19 cellular contexts compared by ENCODE assay signal in genomic region chr4:177293208-177294018, GRCh38. TPM values are rescaled to one million over a fixed set of nuclear protein-coding genes. Genes with fewer than 3 reads are reported as not detected.
DNase-seq lines count a peak whose midpoint lies in the region; ATAC-seq, FAIRE-seq and TF ChIP-seq lines count a peak whose summit lies in the region.
"Had no signal": no experiment of that assay in that cellular context is flagged by ENCODE, and none has a peak within 500 bp of the region (broad histone marks: within the 10 kb centered on the region; RNA-seq: fewer than 3 reads in every experiment).

No MANE protein-coding gene starts in this region.

- H3K4me3 Mint-ChIP-seq in neural progenitor cell: no peak overlapping the region
- H3K4me3 Mint-ChIP-seq: activated CD8-positive, alpha-beta memory T cell treated with anti-CD3 and anti-CD28 coated beads, Interleukin-2, amount 10 ng/mL, durations not matched to agents 7 days and 5 days; activated naive CD8-positive, alpha-beta T cell treated with anti-CD3 and anti-CD28 coated beads, Interleukin-2, amount 10 ng/mL, durations not matched to agents 7 days and 5 days; activated T-helper 17 cell treated with anti-CD3 and anti-CD28 coated beads, Interleukin-2, amount 50 U/mL, for 72 hours; stimulated activated naive CD8-positive, alpha-beta T cell treated with anti-CD3 and anti-CD28 coated beads, Interleukin-15, amount 100 ng/mL, for 72 hours had no signal

- 41 to 56% methylated on average over 5 of the region's 5 CpGs for WGBS in body of pancreas, 2 donors

- peaks cover 2% of the 10 kb centered on the region for H3K36me3 Mint-ChIP-seq in neural progenitor cell

- H3K27ac ChIP-seq in neural progenitor cell (no peak overlapping the region), body of pancreas (no peak overlapping the region)
- H3K27ac ChIP-seq: spleen, transverse colon had no signal

- no peaks in the 10 kb centered on the region for H3F3A ChIP-seq in neural progenitor cell (ENCODE audit: low read depth)

- H3K9me3 Mint-ChIP-seq in neural progenitor cell: peaks cover 14% of the 10 kb centered on the region
- H3K9me3 Mint-ChIP-seq: activated T-helper 17 cell treated with anti-CD3 and anti-CD28 coated beads, Interleukin-2, amount 50 U/mL, for 72 hours had no signal

- TF ChIP-seq POLR2A in body of pancreas (IDR thresholded peaks at IDR 0.05): no peak

- no peak for DNase-seq in HTR-8/SVneo (ENCODE audit: insufficient read length, low spot score)
- peak; percentile 20 for DNase-seq in SKM-1 treated with dmso at 0.1 percent for 144 hours (lab: John Stamatoyannopoulos, UW; ENCODE audit: unreplicated experiment)
- DNase-seq in neural progenitor cell (ENCODE audit: low spot score): no peak
- DNase-seq in body of pancreas: no peak
- DNase-seq in GM19240 (ENCODE audit: insufficient read length, low spot score): no peak
- DNase-seq in NCI-H82 treated with DMSO at 0.1 percent for 48 hours (lab: John Stamatoyannopoulos, UW; ENCODE audit: unreplicated experiment): no peak
- DNase-seq: activated CD8-positive, alpha-beta memory T cell treated with anti-CD3 and anti-CD28 coated beads, Interleukin-2, amount 10 ng/mL, durations not matched to agents 7 days and 5 days; activated naive CD8-positive, alpha-beta T cell treated with anti-CD3 and anti-CD28 coated beads, Interleukin-2, amount 10 ng/mL, durations not matched to agents 7 days and 5 days; cortex of kidney; MG63; NCI-H1694 treated with DMSO at 0.1 percent for 48 hours; NCI-H774; spleen; stimulated activated CD4-positive, alpha-beta T cell treated with anti-CD3 and anti-CD28 coated beads, Interleukin-4, amount 100 ng/mL, for 4 hours; stimulated activated naive CD8-positive, alpha-beta T cell treated with anti-CD3 and anti-CD28 coated beads, Interleukin-15, amount 100 ng/mL, for 72 hours; transverse colon had no signal

- no peaks in the 10 kb centered on the region for H3K79me2 ChIP-seq in neural progenitor cell (ENCODE audit: low read depth)

- H3K4me3 ChIP-seq in neural progenitor cell (no peak overlapping the region), body of pancreas (no peak overlapping the region)
- H3K4me3 ChIP-seq: MG63, spleen, transverse colon had no signal

- H3K9ac ChIP-seq in neural progenitor cell: no peak overlapping the region

- H4K20me1 ChIP-seq in neural progenitor cell (ENCODE audit: low read depth): no peaks in the 10 kb centered on the region

- H3K9me3 ChIP-seq in neural progenitor cell (ENCODE audit: low read depth): peaks cover under 1% of the 10 kb centered on the region
- peaks cover 0 to 6% (median 0%) of the 10 kb centered on the region in 3 donors for H3K9me3 ChIP-seq in body of pancreas

- peak; percentile 56 for ATAC-seq in GM18511 (IDR thresholded peaks at IDR 0.05; ENCODE audit: unreplicated experiment)
- ATAC-seq in body of pancreas: no peak
- ATAC-seq: activated CD8-positive, alpha-beta memory T cell treated with anti-CD3 and anti-CD28 coated beads, Interleukin-2, amount 10 ng/mL, durations not matched to agents 7 days and 5 days; activated T-helper 17 cell treated with anti-CD3 and anti-CD28 coated beads, Interleukin-2, amount 50 U/mL, for 72 hours; stimulated activated naive CD8-positive, alpha-beta T cell treated with anti-CD3 and anti-CD28 coated beads, Interleukin-15, amount 100 ng/mL, for 72 hours had no signal

- H3K4me1 ChIP-seq in neural progenitor cell (no peaks in the 10 kb centered on the region), body of pancreas (no peaks in the 10 kb centered on the region)
- H3K4me1 ChIP-seq: spleen, transverse colon had no signal

- H3K27ac Mint-ChIP-seq in neural progenitor cell: no peak overlapping the region
- H3K27ac Mint-ChIP-seq: activated CD8-positive, alpha-beta memory T cell treated with anti-CD3 and anti-CD28 coated beads, Interleukin-2, amount 10 ng/mL, durations not matched to agents 7 days and 5 days; activated naive CD8-positive, alpha-beta T cell treated with anti-CD3 and anti-CD28 coated beads, Interleukin-2, amount 10 ng/mL, durations not matched to agents 7 days and 5 days; activated T-helper 17 cell treated with anti-CD3 and anti-CD28 coated beads, Interleukin-2, amount 50 U/mL, for 72 hours; stimulated activated naive CD8-positive, alpha-beta T cell treated with anti-CD3 and anti-CD28 coated beads, Interleukin-15, amount 100 ng/mL, for 72 hours had no signal

- H3K4me1 Mint-ChIP-seq in neural progenitor cell: no peaks in the 10 kb centered on the region
- H3K4me1 Mint-ChIP-seq: activated CD8-positive, alpha-beta memory T cell treated with anti-CD3 and anti-CD28 coated beads, Interleukin-2, amount 10 ng/mL, durations not matched to agents 7 days and 5 days; activated naive CD8-positive, alpha-beta T cell treated with anti-CD3 and anti-CD28 coated beads, Interleukin-2, amount 10 ng/mL, durations not matched to agents 7 days and 5 days; activated T-helper 17 cell treated with anti-CD3 and anti-CD28 coated beads, Interleukin-2, amount 50 U/mL, for 72 hours; stimulated activated naive CD8-positive, alpha-beta T cell treated with anti-CD3 and anti-CD28 coated beads, Interleukin-15, amount 100 ng/mL, for 72 hours had no signal

- H2AFZ ChIP-seq in neural progenitor cell (replicated peaks): peak overlapping the region; percentile 47

- no peaks in the 10 kb centered on the region for H3K36me3 ChIP-seq in neural progenitor cell
- H3K36me3 ChIP-seq in body of pancreas (replicated peaks in 1 of 2; ENCODE audit: insufficient read depth in 1 of 2, low read depth in 2 of 2): no peaks in the 10 kb centered on the region
- H3K36me3 ChIP-seq: MG63, spleen, transverse colon had no signal

- H3K27me3 Mint-ChIP-seq in neural progenitor cell (ENCODE audit: insufficient read depth, low read depth): no peaks in the 10 kb centered on the region
- H3K27me3 Mint-ChIP-seq: stimulated activated naive CD8-positive, alpha-beta T cell treated with anti-CD3 and anti-CD28 coated beads, Interleukin-15, amount 100 ng/mL, for 72 hours had no signal

- no peak for TF ChIP-seq CTCF in neural progenitor cell (IDR thresholded peaks at IDR 0.05)
- no peak for TF ChIP-seq CTCF in body of pancreas (IDR thresholded peaks at IDR 0.05)

- no peaks in the 10 kb centered on the region for H3K27me3 ChIP-seq in neural progenitor cell
- no peaks in the 10 kb centered on the region for H3K27me3 ChIP-seq in body of pancreas
- H3K27me3 ChIP-seq: MG63, spleen, transverse colon had no signal

- peak; percentile 75 for FAIRE-seq in HTR-8/SVneo (lab: Jason Lieb, UNC)
- FAIRE-seq: endometrium had no signal

- intact Hi-C loops in body of pancreas (cut with DNase I): no loop called here

- no peak overlapping the region for H3K4me2 ChIP-seq in neural progenitor cell

RNA-seq across cellular contexts. Expression of gene NEIL3, which starts 16.3 kb away (rescaled TPM):
- total RNA-seq in neural progenitor cell (ENCODE audit: low replicate concordance) (21.3 and 26.3 TPM in 2 replicates), body of pancreas (not detected)

Comparison
In these comparisons a context has a peak if more than half of its experiments do, and no peak if none do; other contexts are left out.
1. RNA of gene NEIL3, which starts 16.3 kb away (total RNA-seq): 21.3 to 26.3 TPM in neural progenitor cell; not detected in body of pancreas; every median in the first group is over 10 times any median in the second.